In the genomic region with DNA sequence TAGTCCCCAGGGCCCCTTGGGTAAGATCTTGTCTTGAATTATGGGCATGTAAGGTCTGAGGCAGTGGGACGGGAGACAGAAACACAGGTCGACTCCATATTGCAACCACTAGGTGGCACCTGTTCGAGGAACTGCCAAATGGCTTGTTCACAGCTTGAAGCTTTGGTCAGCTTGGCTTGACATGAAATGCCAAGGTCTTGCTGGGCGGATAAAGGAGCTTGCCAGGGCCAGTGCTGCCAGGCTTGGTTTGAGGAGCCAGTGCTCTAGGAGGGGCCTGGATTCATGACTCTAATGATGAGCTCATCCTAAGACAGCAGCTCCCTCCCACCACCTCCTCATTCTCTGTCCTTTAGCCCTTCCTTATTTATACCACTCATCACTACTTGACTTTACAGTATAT, we compare ENCODE assay signal across 8 cellular contexts. TPM values are rescaled to one million over a fixed set of nuclear protein-coding genes. Genes with fewer than 3 reads are reported as not detected.
DNase-seq lines count a peak whose midpoint lies in the region; ATAC-seq, FAIRE-seq and TF ChIP-seq lines count a peak whose summit lies in the region.

No MANE protein-coding gene starts in this region.

- H3K4me1 ChIP-seq in uterus = no peaks in the 10 kb centered on the region

- DNase-seq in KBM-7 (peak; percentile 81), RCC 7860 (ENCODE audit: low spot score) (peak; percentile 51), activated T-helper 1 cell treated with Interleukin-2 at 50 U/mL for 16 hours (ENCODE audit: low read depth) (peak; percentile 9), fibroblast of the conjunctiva (ENCODE audit: low read depth) (peak; percentile 76), non-pigmented ciliary epithelial cell (ENCODE audit: low read depth) (peak; percentile 41), uterus (peak; percentile 50 to 68)

- ATAC-seq in GM19351 (IDR thresholded peaks at IDR 0.05; ENCODE audit: unreplicated experiment) = peak; percentile 72

- TF ChIP-seq CTCF in C4-2B (conservative IDR thresholded peaks at IDR 0.05) (peak; percentile 90), uterus (IDR thresholded peaks at IDR 0.05) (peak; percentile 68 to 81 (median 71))

- in situ Hi-C loops in KBM-7 (cut with MboI; ENCODE audit: low pct_unique_long_range_greater_than_20kb, low sequenced_read_pairs) = no loop called here

- FAIRE-seq in RCC 7860 (lab: Jason Lieb, UNC) = no peak

- intact Hi-C loops in uterus (cut with DNase I; ENCODE audit: low total_unique reads) = loop anchor here (10.0 kb wide), 1 partner anchor 119 kb away; no protein-coding TSS in a partner anchor

- no peaks in the 10 kb centered on the region for H3K27me3 ChIP-seq in uterus

- H3K27ac ChIP-seq in C4-2B (no peak overlapping the region), uterus (no peak overlapping the region)

- TF ChIP-seq POLR2A in uterus (IDR thresholded peaks at IDR 0.05) = no peak

- no peak overlapping the region for H3K4me3 ChIP-seq in uterus

- no peaks in the 10 kb centered on the region for H3K36me3 ChIP-seq in uterus

- H3K9me3 ChIP-seq in uterus = no peaks in the 10 kb centered on the region

RNA-seq across cellular contexts. Expression of gene NRIP3, which starts 11.9 kb away (rescaled TPM):
- 1 to 10 TPM in 3 of 4 donors, under 1 TPM in 1; 0.29 to 6.8 (median 3.8) TPM for total RNA-seq in uterus

RNA-seq across cellular contexts. Expression of gene TMEM9B, which starts 51.4 kb away (rescaled TPM):
- total RNA-seq in uterus = 10 to 100 TPM; 11.0 to 39.1 (median 28.1) TPM

Comparison
In these comparisons a context has a peak if more than half of its experiments do, and no peak if none do; other contexts are left out.
1. DNase-seq: peak in every context shown above with its lines; median percentile 81 in KBM-7; 76 in fibroblast of the conjunctiva; 59 in uterus; 51 in RCC 7860; 41 in non-pigmented ciliary epithelial cell; 9 in activated T-helper 1 cell treated with Interleukin-2 at 50 U/mL for 16 hours.